In genomic region chr15:43242616-43243015, GRCh38 we compare ENCODE assay signal across 33 cellular contexts. TPM values are rescaled to one million over a fixed set of nuclear protein-coding genes. Genes with fewer than 3 reads are reported as not detected.
"Had no signal": no experiment of that assay in that cellular context is flagged by ENCODE, and none has a peak within 500 bp of the region (broad histone marks: within the 10 kb centered on the region; RNA-seq: fewer than 3 reads in every experiment).

No MANE protein-coding gene starts in this region.

- DNase-seq: activated CD4-positive, alpha-beta memory T cell treated with anti-CD3 and anti-CD28 coated beads for 36 hours; activated CD4-positive, alpha-beta T cell treated with anti-CD3 and anti-CD28 coated beads for 36 hours; activated CD4-positive, alpha-beta T cell treated with anti-CD3 and anti-CD28 coated beads, Interleukin-2, amount 10 ng/mL, durations not matched to agents 24 days and 14 days; activated CD4-positive, CD25-positive, alpha-beta regulatory T cell; activated CD4-positive, CD25-positive, alpha-beta regulatory T cell treated with anti-CD3 and anti-CD28 coated beads, Interleukin-2, amount 50 U/mL, for 72 hours; activated CD8-positive, alpha-beta memory T cell treated with anti-CD3 and anti-CD28 coated beads, Interleukin-2, amount 10 ng/mL, durations not matched to agents 7 days and 5 days; activated CD8-positive, alpha-beta T cell treated with anti-CD3 and anti-CD28 coated beads, Interleukin-2, amount 10 ng/mL, durations not matched to agents 7 days and 5 days; activated effector memory CD4-positive, alpha-beta T cell treated with Interleukin-2 at 50 U/mL for 16 hours; activated gamma-delta T cell treated with Interleukin-2 at 50 U/mL for 16 hours; activated naive CD4-positive, alpha-beta T cell treated with anti-CD3 and anti-CD28 coated beads, Interleukin-2, amount 50 U/mL, for 16 hours; activated naive CD4-positive, alpha-beta T cell treated with Interleukin-2 at 50 U/mL for 16 hours; activated T-cell treated with anti-CD3 and anti-CD28 coated beads, Interleukin-2, amount 50 U/mL, for 4 hours; amniotic stem cell; anterior cingulate cortex; brain microvascular endothelial cell; effector CD8-positive, alpha-beta T cell; esophagus squamous epithelium; foreskin melanocyte; T-helper 2 cell had no signal

- H3K9me3 ChIP-seq: esophagus squamous epithelium, gastroesophageal sphincter had no signal

- H3K27ac ChIP-seq: brain microvascular endothelial cell, epithelial cell of prostate, gastroesophageal sphincter had no signal

- H3K36me3 ChIP-seq: brain microvascular endothelial cell, esophagus squamous epithelium, gastroesophageal sphincter had no signal

- H3K27me3 ChIP-seq: esophagus squamous epithelium had no signal

- H3K4me3 ChIP-seq: esophagus squamous epithelium, gastroesophageal sphincter had no signal

- H3K4me1 ChIP-seq: gastroesophageal sphincter had no signal

RNA-seq across cellular contexts. Expression of gene EPB42, which starts 21.8 kb away (rescaled TPM):
- total RNA-seq: activated CD4-positive, alpha-beta memory T cell treated with anti-CD3 and anti-CD28 coated beads for 36 hours; activated CD4-positive, alpha-beta T cell treated with anti-CD3 and anti-CD28 coated beads for 36 hours; activated CD4-positive, alpha-beta T cell treated with anti-CD3 and anti-CD28 coated beads, Interleukin-2, amount 10 ng/mL, durations not matched to agents 24 days and 14 days; activated CD8-positive, alpha-beta memory T cell treated with anti-CD3 and anti-CD28 coated beads for 36 hours; activated CD8-positive, alpha-beta memory T cell treated with anti-CD3 and anti-CD28 coated beads, Interleukin-2, amount 10 ng/mL, durations not matched to agents 7 days and 5 days; activated CD8-positive, alpha-beta T cell treated with anti-CD3 and anti-CD28 coated beads, Interleukin-2, amount 10 ng/mL, durations not matched to agents 7 days and 5 days; activated T-cell treated with anti-CD3 and anti-CD28 coated beads, Interleukin-2, amount 50 U/mL, for 4 hours; activated T-helper 17 cell treated with anti-CD3 and anti-CD28 coated beads, Interleukin-2, amount 50 U/mL, for 72 hours; astrocyte; bronchial epithelial cell; chondrocyte; dermis microvascular lymphatic vessel endothelial cell; endothelial cell of umbilical vein; esophagus squamous epithelium; fibroblast of lung; fibroblast of villous mesenchyme; glomerular endothelial cell; T-helper 1 cell treated with Interleukin-12 subunit alpha and Interleukin-12 subunit beta and Interleukin-4 antibody, amounts not matched to agents 30 ng/mL and 1 ng/mL, for 36 hours had no signal
- polyA plus RNA-seq: endothelial cell of umbilical vein, esophagus, fibroblast of lung had no signal

RNA-seq across cellular contexts. Expression of gene TGM5, which starts 24.1 kb away (rescaled TPM):
- total RNA-seq: activated CD4-positive, alpha-beta memory T cell treated with anti-CD3 and anti-CD28 coated beads for 36 hours; activated CD4-positive, alpha-beta T cell treated with anti-CD3 and anti-CD28 coated beads for 36 hours; activated CD4-positive, alpha-beta T cell treated with anti-CD3 and anti-CD28 coated beads, Interleukin-2, amount 10 ng/mL, durations not matched to agents 24 days and 14 days; activated CD8-positive, alpha-beta memory T cell treated with anti-CD3 and anti-CD28 coated beads for 36 hours; activated T-cell treated with anti-CD3 and anti-CD28 coated beads, Interleukin-2, amount 50 U/mL, for 4 hours; chondrocyte; dermis microvascular lymphatic vessel endothelial cell; endothelial cell of umbilical vein; fibroblast of villous mesenchyme; glomerular endothelial cell had no signal
- polyA plus RNA-seq: endothelial cell of umbilical vein had no signal

RNA-seq across cellular contexts. Expression of gene TGM7, which starts 59.4 kb away (rescaled TPM):
- total RNA-seq: activated CD4-positive, alpha-beta memory T cell treated with anti-CD3 and anti-CD28 coated beads for 36 hours; activated CD4-positive, alpha-beta T cell treated with anti-CD3 and anti-CD28 coated beads for 36 hours; activated CD4-positive, alpha-beta T cell treated with anti-CD3 and anti-CD28 coated beads, Interleukin-2, amount 10 ng/mL, durations not matched to agents 24 days and 14 days; activated CD8-positive, alpha-beta memory T cell treated with anti-CD3 and anti-CD28 coated beads for 36 hours; activated CD8-positive, alpha-beta memory T cell treated with anti-CD3 and anti-CD28 coated beads, Interleukin-2, amount 10 ng/mL, durations not matched to agents 7 days and 5 days; activated CD8-positive, alpha-beta T cell treated with anti-CD3 and anti-CD28 coated beads, Interleukin-2, amount 10 ng/mL, durations not matched to agents 7 days and 5 days; activated T-cell treated with anti-CD3 and anti-CD28 coated beads, Interleukin-2, amount 50 U/mL, for 4 hours; activated T-helper 17 cell treated with anti-CD3 and anti-CD28 coated beads, Interleukin-2, amount 50 U/mL, for 72 hours; astrocyte; bronchial epithelial cell; chondrocyte; dermis microvascular lymphatic vessel endothelial cell; endothelial cell of umbilical vein; fibroblast of lung; fibroblast of villous mesenchyme; gastroesophageal sphincter; glomerular endothelial cell; T-helper 1 cell treated with Interleukin-12 subunit alpha and Interleukin-12 subunit beta and Interleukin-4 antibody, amounts not matched to agents 30 ng/mL and 1 ng/mL, for 36 hours had no signal
- polyA plus RNA-seq: endothelial cell of umbilical vein, fibroblast of lung had no signal
